Comparison of ENCODE assay signal across 16 cellular contexts in the genomic region with DNA sequence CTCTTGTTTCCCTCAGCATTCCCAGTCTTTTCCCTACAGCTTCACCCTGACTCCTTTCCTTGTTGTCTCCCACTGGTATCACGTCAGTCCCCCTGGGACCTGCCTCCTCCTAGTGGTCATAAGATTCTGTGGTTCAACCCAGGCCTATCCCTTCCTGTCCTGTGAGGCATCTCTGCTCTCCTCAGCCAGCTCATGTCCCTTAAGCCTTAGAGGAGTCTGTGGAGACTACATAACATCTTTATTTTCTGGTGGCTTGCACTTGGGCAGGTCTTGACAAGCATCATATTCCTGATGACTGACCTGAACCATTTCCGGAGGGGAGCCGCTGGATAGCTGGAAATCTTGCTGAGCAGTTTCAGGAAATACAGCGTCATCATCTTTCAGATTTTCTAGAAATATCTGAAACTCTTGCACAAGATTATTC. TPM values are rescaled to one million over a fixed set of nuclear protein-coding genes. Genes with fewer than 3 reads are reported as not detected.
DNase-seq lines count a peak whose midpoint lies in the region; ATAC-seq, FAIRE-seq and TF ChIP-seq lines count a peak whose summit lies in the region.
"Had no signal": no experiment of that assay in that cellular context is flagged by ENCODE, and none has a peak within 500 bp of the region (broad histone marks: within the 10 kb centered on the region; RNA-seq: fewer than 3 reads in every experiment).

No MANE protein-coding gene starts in this region.

- CTCF ChIA-PET in HCT116 (lab: Charles Lee) (no interaction called here), PC-9 (lab: Charles Lee) (no interaction called here)

- H3K27me3 ChIP-seq in HCT116 (ENCODE audit: insufficient read depth, low read length) = no peaks in the 10 kb centered on the region
- no peaks in the 10 kb centered on the region for H3K27me3 ChIP-seq in WERI-Rb-1 (ENCODE audit: insufficient read depth, low read depth, severe bottlenecking)
- H3K27me3 ChIP-seq in iPS DF 6.9 (ENCODE audit: control insufficient read depth, insufficient read depth, low read length) = no peaks in the 10 kb centered on the region
- no peaks in the 10 kb centered on the region for H3K27me3 ChIP-seq in PC-9 (ENCODE audit: insufficient read depth, low read depth)
- H3K27me3 ChIP-seq: ascending aorta had no signal

- no peak overlapping the region for H2AFZ ChIP-seq in HCT116 (ENCODE audit: low read depth, low read length, poor library complexity, severe bottlenecking)
- H2AFZ ChIP-seq in PC-9 = no peak overlapping the region
- H2AFZ ChIP-seq: parathyroid adenoma had no signal

- H3K9ac ChIP-seq in HCT116 (ENCODE audit: low read length) = no peak overlapping the region
- no peak overlapping the region for H3K9ac ChIP-seq in kidney (ENCODE audit: low read length in 2 of 2)
- H3K9ac ChIP-seq: parathyroid adenoma had no signal

- H3K36me3 ChIP-seq in HCT116 (ENCODE audit: control insufficient read depth in 1 of 2, insufficient read depth in 2 of 2, low read length in 2 of 2) (no peaks in the 10 kb centered on the region), WERI-Rb-1 (no peaks in the 10 kb centered on the region), iPS DF 6.9 (ENCODE audit: control insufficient read depth, insufficient read depth, low read length) (no peaks in the 10 kb centered on the region), PC-9 (ENCODE audit: low read depth) (no peaks in the 10 kb centered on the region), kidney (ENCODE audit: control insufficient read depth in 1 of 2, insufficient read depth in 2 of 2, low read length in 2 of 2) (no peaks in the 10 kb centered on the region)
- H3K36me3 ChIP-seq: ascending aorta had no signal

- TF ChIP-seq RAD21 in HCT116 (IDR thresholded peaks at IDR 0.05; ENCODE audit: low read depth) = no peak

- RAD21 ChIA-PET in HCT116 (lab: Charles Lee; ENCODE audit: low non-redundant PET in 1 of 2, low total read pairs in 2 of 2, uncharacterized antibody in 2 of 2, unreplicated experiment in 2 of 2) = no interaction called here

- BruUV-seq in HCT116 (replicated peaks; lab: Mats Ljungman, UMichigan) (no TSS peak), PC-9 (replicated peaks; lab: Mats Ljungman, UMichigan) (no TSS peak)

- H3K9me2 ChIP-seq in HCT116 (ENCODE audit: insufficient read depth) (no peaks in the 10 kb centered on the region), PC-9 (ENCODE audit: insufficient read depth) (no peaks in the 10 kb centered on the region)

- no peaks in the 10 kb centered on the region for H3K79me2 ChIP-seq in HCT116 (ENCODE audit: insufficient read depth, low read length)
- H3K79me2 ChIP-seq in PC-9 (ENCODE audit: low read depth) = no peaks in the 10 kb centered on the region
- H3K79me2 ChIP-seq: parathyroid adenoma had no signal

- POLR2A ChIA-PET in HCT116 (lab: Charles Lee) (no interaction called here), PC-9 (lab: Charles Lee; ENCODE audit: unreplicated experiment) (no interaction called here)

- no peak overlapping the region for H3K27ac ChIP-seq in HCT116 (ENCODE audit: low read depth, low read length)
- no peak overlapping the region for H3K27ac ChIP-seq in WERI-Rb-1
- H3K27ac ChIP-seq in iPS DF 6.9 (ENCODE audit: low read length) = no peak overlapping the region
- no peak overlapping the region for H3K27ac ChIP-seq in PC-9
- no peak overlapping the region for H3K27ac ChIP-seq in kidney (ENCODE audit: low read depth in 2 of 2, low read length in 2 of 2)
- H3K27ac ChIP-seq: ascending aorta, parathyroid adenoma had no signal

- FAIRE-seq in kidney (lab: Jason Lieb, UNC) = no peak

- DNase-seq in AG10803 (ENCODE audit: low read depth) = peak; percentile 29
- DNase-seq in HCT116 (ENCODE audit: low read depth, low spot score) = no peak
- peak; percentile 17 for DNase-seq in WERI-Rb-1
- peak; percentile 20 for DNase-seq in iPS DF 6.9 (ENCODE audit: low read depth, low spot score)
- no peak for DNase-seq in PC-9
- DNase-seq in kidney = no peak
- no peak for DNase-seq in NCI-H446 treated with DMSO at 0.1 percent for 48 hours (lab: John Stamatoyannopoulos, UW)
- DNase-seq in nucleus accumbens (lab: John Stamatoyannopoulos, UW) = no peak
- DNase-seq: activated CD8-positive, alpha-beta memory T cell treated with anti-CD3 and anti-CD28 coated beads, Interleukin-2, amount 50 U/mL, for 48 hours; CD4-positive, CD25-positive, alpha-beta regulatory T cell; NCI-H1694; OCI-M1; stimulated activated CD4-positive, alpha-beta T cell treated with anti-CD3 and anti-CD28 coated beads, Interleukin-4, amount 100 ng/mL, for 1 hour had no signal

- H3K4me3 ChIP-seq in AG10803 (ENCODE audit: low read length) (no peak overlapping the region), HCT116 (replicated peaks in 1 of 2; ENCODE audit: low read depth in 1 of 2, low read length in 2 of 2) (no peak overlapping the region), WERI-Rb-1 (ENCODE audit: low read depth, low read length) (no peak overlapping the region), iPS DF 6.9 (ENCODE audit: low read length) (no peak overlapping the region), PC-9 (no peak overlapping the region), kidney (ENCODE audit: low read length in 2 of 2) (no peak overlapping the region)
- H3K4me3 ChIP-seq: ascending aorta had no signal

- whole genome bisulfite sequencing in iPS DF 6.9 (ENCODE audit: insufficient coverage, insufficient read length) = no CpG with 5 or more reads among the region's 4 CpGs

- TF ChIP-seq POLR2A in HCT116 (IDR thresholded peaks at IDR 0.05; ENCODE audit: borderline replicate concordance, extremely low read depth, insufficient read depth, insufficient read length) = no peak

- peak; percentile 75 for ATAC-seq in HCT116

- H3K4me1 ChIP-seq in HCT116 (ENCODE audit: control insufficient read depth in 1 of 2, insufficient read depth in 2 of 2, low read length in 2 of 2) = no peaks in the 10 kb centered on the region
- H3K4me1 ChIP-seq in iPS DF 6.9 (ENCODE audit: control insufficient read depth, insufficient read depth, low read length) = no peaks in the 10 kb centered on the region
- H3K4me1 ChIP-seq in PC-9 (replicated peaks; ENCODE audit: insufficient read depth) = peaks cover 16% of the 10 kb centered on the region
- peaks cover 0 to 3% of the 10 kb centered on the region in 2 donors for H3K4me1 ChIP-seq in kidney (ENCODE audit: control insufficient read depth in 1 of 2, insufficient read depth in 1 of 2, low read depth in 1 of 2, low read length in 2 of 2)
- H3K4me1 ChIP-seq: parathyroid adenoma had no signal

- intact Hi-C loops in HCT116 (cut with micrococcal nuclease) (no loop called here), PC-9 (cut with micrococcal nuclease; ENCODE audit: unreplicated experiment) (no loop called here), kidney (cut with DNase I) (no loop called here)

- H3F3A ChIP-seq in PC-9 (ENCODE audit: insufficient read depth, low read depth) = peaks cover 7% of the 10 kb centered on the region

- H3K4me2 ChIP-seq in HCT116 (ENCODE audit: low read length) (no peak overlapping the region), PC-9 (no peak overlapping the region)

- no peaks in the 10 kb centered on the region for H3K9me3 ChIP-seq in HCT116 (ENCODE audit: control insufficient read depth in 1 of 2, insufficient read depth in 1 of 2, low read depth in 1 of 2, low read length in 2 of 2)
- no peaks in the 10 kb centered on the region for H3K9me3 ChIP-seq in WERI-Rb-1 (ENCODE audit: severe bottlenecking)
- H3K9me3 ChIP-seq in iPS DF 6.9 (ENCODE audit: control insufficient read depth, insufficient read depth, low read length) = no peaks in the 10 kb centered on the region
- no peaks in the 10 kb centered on the region for H3K9me3 ChIP-seq in PC-9 (ENCODE audit: insufficient read depth, low read depth)
- H3K9me3 ChIP-seq in kidney (ENCODE audit: control insufficient read depth in 1 of 2, low read length in 2 of 2) = no peaks in the 10 kb centered on the region
- H3K9me3 ChIP-seq: ascending aorta had no signal

- TF ChIP-seq CTCF in AG10803 (conservative IDR thresholded peaks at IDR 0.05; ENCODE audit: low read length) (peak; percentile 10; the same call in 1 of the 2 replicates), HCT116 (IDR thresholded peaks at IDR 0.05 in 2 of 3, conservative IDR thresholded peaks at IDR 0.05 in 1 of 3; ENCODE audit: borderline replicate concordance in 1 of 3, insufficient read depth in 1 of 3, low read depth in 2 of 3, low read length in 2 of 3) (peak in 2 of 3 experiments; percentile 14 to 21; a peak in 2 of 6 replicates), WERI-Rb-1 (IDR thresholded peaks at IDR 0.05; ENCODE audit: low read depth, low read length) (peak; percentile 35; the same call in 1 of the 2 replicates), PC-9 (conservative IDR thresholded peaks at IDR 0.05) (no peak; the same call in 1 of the 2 replicates), kidney (IDR thresholded peaks at IDR 0.05; ENCODE audit: borderline replicate concordance, extremely low read depth, insufficient read depth) (no peak)

- no peaks in the 10 kb centered on the region for H4K20me1 ChIP-seq in HCT116 (ENCODE audit: insufficient read depth)
- no peaks in the 10 kb centered on the region for H4K20me1 ChIP-seq in PC-9 (ENCODE audit: insufficient read depth)

TF ChIP-seq in HCT116, 20 proteins besides CTCF, POLR2A, EP300 and RAD21 (continues in another document):
- TF ChIP-seq JUND (IDR thresholded peaks at IDR 0.05) (no peak), YY1 (IDR thresholded peaks at IDR 0.05; ENCODE audit: extremely low read depth, insufficient replicate concordance, low read depth, low read length) (no peak), TCF7L2 (IDR thresholded peaks at IDR 0.05; ENCODE audit: borderline replicate concordance, extremely low read depth, insufficient read depth, insufficient read length) (no peak), EGR1 (IDR thresholded peaks at IDR 0.05; ENCODE audit: low read depth) (no peak)

RNA-seq across cellular contexts. Expression of a gene that starts 0.7 kb away (rescaled TPM):
- total RNA-seq in HCT116 (2021; ENCODE audit: unreplicated experiment) = not detected
- 0.07 and 0.11 TPM in 2 replicates for polyA plus RNA-seq in HCT116 (2012)
- not detected in 2 replicates for total RNA-seq in PC-9 (2021)
- not detected for total RNA-seq in kidney
- not detected for polyA plus RNA-seq in kidney (ENCODE audit: insufficient read depth, low read depth, low replicate concordance)
- total RNA-seq: ascending aorta; CD4-positive, CD25-positive, alpha-beta regulatory T cell had no signal
- polyA plus RNA-seq: CD4-positive, CD25-positive, alpha-beta regulatory T cell; esophagus had no signal

RNA-seq across cellular contexts. Expression of a gene that starts 59.3 kb away (rescaled TPM):
- total RNA-seq in HCT116 (2021; ENCODE audit: unreplicated experiment) (41.3 TPM), PC-9 (2021) (44.1 and 83.6 TPM in 2 replicates), kidney (57.1 TPM)
- 25.4 and 25.8 TPM in 2 replicates for polyA plus RNA-seq in HCT116 (2012)
- 39.5 TPM for polyA plus RNA-seq in kidney (ENCODE audit: insufficient read depth, low read depth, low replicate concordance)

Comparison
In these comparisons a context has a peak if more than half of its experiments do, and no peak if none do; other contexts are left out.
1. DNase-seq: peak in AG10803 (single experiment), WERI-Rb-1 (single experiment) and iPS DF 6.9 (single experiment); none in HCT116 (single experiment), PC-9 (0 of 2), kidney (single experiment), NCI-H446 treated with DMSO at 0.1 percent for 48 hours (single experiment) and nucleus accumbens (0 of 56).
2. CTCF ChIP-seq: peak in AG10803 (single experiment), HCT116 (2 of 3) and WERI-Rb-1 (single experiment); none in PC-9 (single experiment) and kidney (single experiment).